In the genomic region with DNA sequence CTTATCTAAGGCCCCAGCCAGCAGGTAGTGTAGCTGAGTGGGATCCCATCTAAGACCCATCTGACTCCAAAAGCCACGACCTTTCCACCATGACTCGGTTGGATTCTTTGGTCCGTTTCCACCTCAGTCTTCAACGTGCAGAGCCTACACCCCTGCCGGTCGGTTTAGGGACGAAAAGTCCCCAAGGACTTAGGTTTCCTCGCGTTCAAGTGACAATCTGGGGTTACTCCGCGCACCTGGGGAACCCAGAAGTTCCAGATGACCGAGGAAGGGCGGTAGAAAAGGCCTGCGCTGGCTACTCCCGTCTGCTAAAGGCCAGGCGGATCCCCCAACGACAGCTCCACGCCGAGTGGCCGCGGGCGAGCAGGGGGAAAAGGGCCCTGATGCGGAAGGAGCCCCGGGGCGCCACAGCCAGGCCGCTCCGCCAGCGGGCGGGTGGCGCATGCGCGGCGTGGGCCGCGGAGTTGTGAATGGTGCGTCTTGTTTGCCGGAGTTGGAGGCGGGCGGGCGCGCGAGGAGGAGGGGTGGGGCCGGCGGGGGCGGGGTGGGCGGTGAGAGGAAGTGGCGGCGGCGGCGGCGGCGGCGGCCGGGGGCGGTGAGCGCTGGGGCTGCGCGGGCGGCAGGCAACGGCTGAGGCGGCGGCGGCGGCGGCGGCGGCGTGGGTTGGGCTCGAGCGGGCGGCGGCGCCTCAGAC, we compare ENCODE assay signal across 1 cellular context.
TF ChIP-seq lines count a peak whose summit lies in the region.

A gene (plus strand): TSS at position 595 of the 694 bp plus-strand sequence. CDS start 259 bp downstream, outside the sequence.

TF ChIP-seq in HepG2, 621 proteins besides CTCF, POLR2A, EP300 and RAD21 (continued from another document and continues in another):
- TF ChIP-seq, protein P1, sequence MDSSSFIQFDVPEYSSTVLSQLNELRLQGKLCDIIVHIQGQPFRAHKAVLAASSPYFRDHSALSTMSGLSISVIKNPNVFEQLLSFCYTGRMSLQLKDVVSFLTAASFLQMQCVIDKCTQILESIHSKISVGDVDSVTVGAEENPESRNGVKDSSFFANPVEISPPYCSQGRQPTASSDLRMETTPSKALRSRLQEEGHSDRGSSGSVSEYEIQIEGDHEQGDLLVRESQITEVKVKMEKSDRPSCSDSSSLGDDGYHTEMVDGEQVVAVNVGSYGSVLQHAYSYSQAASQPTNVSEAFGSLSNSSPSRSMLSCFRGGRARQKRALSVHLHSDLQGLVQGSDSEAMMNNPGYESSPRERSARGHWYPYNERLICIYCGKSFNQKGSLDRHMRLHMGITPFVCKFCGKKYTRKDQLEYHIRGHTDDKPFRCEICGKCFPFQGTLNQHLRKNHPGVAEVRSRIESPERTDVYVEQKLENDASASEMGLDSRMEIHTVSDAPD (CRISPR knock-in tag; IDR thresholded peaks at IDR 0.05): 0 out of 2 replicates have a peak, but pooled peaks have one; percentile 16
- TF ChIP-seq ZBTB21 (CRISPR knock-in tag; IDR thresholded peaks at IDR 0.05): no peak
- TF ChIP-seq, protein P2, sequence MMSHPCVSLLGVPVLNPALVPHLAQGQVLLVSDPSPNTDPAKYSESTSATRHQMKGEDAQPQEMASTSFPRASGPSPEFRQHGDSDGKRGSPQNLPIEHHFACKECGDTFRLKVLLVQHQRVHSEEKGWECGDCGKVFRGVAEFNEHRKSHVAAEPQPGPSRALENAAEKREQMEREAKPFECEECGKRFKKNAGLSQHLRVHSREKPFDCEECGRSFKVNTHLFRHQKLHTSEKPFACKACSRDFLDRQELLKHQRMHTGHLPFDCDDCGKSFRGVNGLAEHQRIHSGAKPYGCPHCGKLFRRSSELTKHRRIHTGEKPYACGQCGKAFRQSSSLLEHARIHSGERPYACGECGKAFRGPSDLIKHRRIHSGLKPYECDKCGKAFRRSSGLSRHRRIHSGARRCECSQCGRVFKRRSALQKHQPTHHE (CRISPR knock-in tag; IDR thresholded peaks at IDR 0.05; ENCODE audit: borderline replicate concordance): no peak
- TF ChIP-seq, protein P3, sequence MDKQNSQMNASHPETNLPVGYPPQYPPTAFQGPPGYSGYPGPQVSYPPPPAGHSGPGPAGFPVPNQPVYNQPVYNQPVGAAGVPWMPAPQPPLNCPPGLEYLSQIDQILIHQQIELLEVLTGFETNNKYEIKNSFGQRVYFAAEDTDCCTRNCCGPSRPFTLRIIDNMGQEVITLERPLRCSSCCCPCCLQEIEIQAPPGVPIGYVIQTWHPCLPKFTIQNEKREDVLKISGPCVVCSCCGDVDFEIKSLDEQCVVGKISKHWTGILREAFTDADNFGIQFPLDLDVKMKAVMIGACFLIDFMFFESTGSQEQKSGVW (CRISPR knock-in tag; IDR thresholded peaks at IDR 0.05; ENCODE audit: borderline replicate concordance): 0 out of 2 replicates have a peak, but pooled peaks have one; percentile 83
- TF ChIP-seq, protein P4, sequence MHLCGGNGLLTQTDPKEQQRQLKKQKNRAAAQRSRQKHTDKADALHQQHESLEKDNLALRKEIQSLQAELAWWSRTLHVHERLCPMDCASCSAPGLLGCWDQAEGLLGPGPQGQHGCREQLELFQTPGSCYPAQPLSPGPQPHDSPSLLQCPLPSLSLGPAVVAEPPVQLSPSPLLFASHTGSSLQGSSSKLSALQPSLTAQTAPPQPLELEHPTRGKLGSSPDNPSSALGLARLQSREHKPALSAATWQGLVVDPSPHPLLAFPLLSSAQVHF (CRISPR knock-in tag; IDR thresholded peaks at IDR 0.05): no peak
- peak; percentile 17; the same call in 1 of the 2 replicates for TF ChIP-seq EED (CRISPR knock-in tag; IDR thresholded peaks at IDR 0.05)
- TF ChIP-seq, protein P5, sequence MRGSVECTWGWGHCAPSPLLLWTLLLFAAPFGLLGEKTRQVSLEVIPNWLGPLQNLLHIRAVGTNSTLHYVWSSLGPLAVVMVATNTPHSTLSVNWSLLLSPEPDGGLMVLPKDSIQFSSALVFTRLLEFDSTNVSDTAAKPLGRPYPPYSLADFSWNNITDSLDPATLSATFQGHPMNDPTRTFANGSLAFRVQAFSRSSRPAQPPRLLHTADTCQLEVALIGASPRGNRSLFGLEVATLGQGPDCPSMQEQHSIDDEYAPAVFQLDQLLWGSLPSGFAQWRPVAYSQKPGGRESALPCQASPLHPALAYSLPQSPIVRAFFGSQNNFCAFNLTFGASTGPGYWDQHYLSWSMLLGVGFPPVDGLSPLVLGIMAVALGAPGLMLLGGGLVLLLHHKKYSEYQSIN (CRISPR knock-in tag; IDR thresholded peaks at IDR 0.05; ENCODE audit: borderline replicate concordance): no peak
- no peak; the same call in 1 of the 2 replicates for TF ChIP-seq ZNF567 (CRISPR knock-in tag; IDR thresholded peaks at IDR 0.05; ENCODE audit: borderline replicate concordance)
- no peak for TF ChIP-seq ZNF703 (CRISPR knock-in tag; IDR thresholded peaks at IDR 0.05; ENCODE audit: borderline replicate concordance)
- TF ChIP-seq, protein P6, sequence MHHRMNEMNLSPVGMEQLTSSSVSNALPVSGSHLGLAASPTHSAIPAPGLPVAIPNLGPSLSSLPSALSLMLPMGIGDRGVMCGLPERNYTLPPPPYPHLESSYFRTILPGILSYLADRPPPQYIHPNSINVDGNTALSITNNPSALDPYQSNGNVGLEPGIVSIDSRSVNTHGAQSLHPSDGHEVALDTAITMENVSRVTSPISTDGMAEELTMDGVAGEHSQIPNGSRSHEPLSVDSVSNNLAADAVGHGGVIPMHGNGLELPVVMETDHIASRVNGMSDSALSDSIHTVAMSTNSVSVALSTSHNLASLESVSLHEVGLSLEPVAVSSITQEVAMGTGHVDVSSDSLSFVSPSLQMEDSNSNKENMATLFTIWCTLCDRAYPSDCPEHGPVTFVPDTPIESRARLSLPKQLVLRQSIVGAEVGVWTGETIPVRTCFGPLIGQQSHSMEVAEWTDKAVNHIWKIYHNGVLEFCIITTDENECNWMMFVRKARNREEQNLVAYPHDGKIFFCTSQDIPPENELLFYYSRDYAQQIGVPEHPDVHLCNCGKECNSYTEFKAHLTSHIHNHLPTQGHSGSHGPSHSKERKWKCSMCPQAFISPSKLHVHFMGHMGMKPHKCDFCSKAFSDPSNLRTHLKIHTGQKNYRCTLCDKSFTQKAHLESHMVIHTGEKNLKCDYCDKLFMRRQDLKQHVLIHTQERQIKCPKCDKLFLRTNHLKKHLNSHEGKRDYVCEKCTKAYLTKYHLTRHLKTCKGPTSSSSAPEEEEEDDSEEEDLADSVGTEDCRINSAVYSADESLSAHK (CRISPR knock-in tag; IDR thresholded peaks at IDR 0.05; ENCODE audit: borderline replicate concordance): no peak
- TF ChIP-seq ARHGAP35 (CRISPR knock-in tag; IDR thresholded peaks at IDR 0.05; ENCODE audit: borderline replicate concordance): peak; percentile 82; the same call in 1 of the 2 replicates
- TF ChIP-seq ZNF530 (CRISPR knock-in tag; IDR thresholded peaks at IDR 0.05; ENCODE audit: low read depth): no peak
- TF ChIP-seq ZNF792 (CRISPR knock-in tag; IDR thresholded peaks at IDR 0.05): peak; percentile 90
- TF ChIP-seq, protein P7, sequence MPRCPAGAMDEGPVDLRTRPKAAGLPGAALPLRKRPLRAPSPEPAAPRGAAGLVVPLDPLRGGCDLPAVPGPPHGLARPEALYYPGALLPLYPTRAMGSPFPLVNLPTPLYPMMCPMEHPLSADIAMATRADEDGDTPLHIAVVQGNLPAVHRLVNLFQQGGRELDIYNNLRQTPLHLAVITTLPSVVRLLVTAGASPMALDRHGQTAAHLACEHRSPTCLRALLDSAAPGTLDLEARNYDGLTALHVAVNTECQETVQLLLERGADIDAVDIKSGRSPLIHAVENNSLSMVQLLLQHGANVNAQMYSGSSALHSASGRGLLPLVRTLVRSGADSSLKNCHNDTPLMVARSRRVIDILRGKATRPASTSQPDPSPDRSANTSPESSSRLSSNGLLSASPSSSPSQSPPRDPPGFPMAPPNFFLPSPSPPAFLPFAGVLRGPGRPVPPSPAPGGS (CRISPR knock-in tag; IDR thresholded peaks at IDR 0.05): no peak; the same call in none of the 2 replicates
- TF ChIP-seq ZBTB8A (CRISPR knock-in tag; IDR thresholded peaks at IDR 0.05; ENCODE audit: borderline replicate concordance, low read depth): no peak
- TF ChIP-seq HHEX (CRISPR knock-in tag; IDR thresholded peaks at IDR 0.05): 0 out of 2 replicates have a peak, but pooled peaks have one; percentile 26
- no peak for TF ChIP-seq NCOR1 (IDR thresholded peaks at IDR 0.05; ENCODE audit: borderline replicate concordance, low read length)
- peak; percentile 21; the same call in 1 of the 2 replicates for TF ChIP-seq SOX13 (IDR thresholded peaks at IDR 0.05)
- TF ChIP-seq SOX13 (CRISPR knock-in tag; conservative IDR thresholded peaks at IDR 0.05 in 1 of 2, IDR thresholded peaks at IDR 0.05 in 1 of 2): peak in 1 of 2 experiments; percentile 46; a peak in 1 of 4 replicates
- TF ChIP-seq ISX (CRISPR knock-in tag; conservative IDR thresholded peaks at IDR 0.05): peak; percentile 91
- no peak for TF ChIP-seq KLF13 (CRISPR knock-in tag; IDR thresholded peaks at IDR 0.05)
- no peak for TF ChIP-seq RFX5 (IDR thresholded peaks at IDR 0.05; ENCODE audit: low read depth, low read length)
- TF ChIP-seq HNRNPL (IDR thresholded peaks at IDR 0.05; ENCODE audit: low read depth, low read length): no peak
- TF ChIP-seq, protein P8, sequence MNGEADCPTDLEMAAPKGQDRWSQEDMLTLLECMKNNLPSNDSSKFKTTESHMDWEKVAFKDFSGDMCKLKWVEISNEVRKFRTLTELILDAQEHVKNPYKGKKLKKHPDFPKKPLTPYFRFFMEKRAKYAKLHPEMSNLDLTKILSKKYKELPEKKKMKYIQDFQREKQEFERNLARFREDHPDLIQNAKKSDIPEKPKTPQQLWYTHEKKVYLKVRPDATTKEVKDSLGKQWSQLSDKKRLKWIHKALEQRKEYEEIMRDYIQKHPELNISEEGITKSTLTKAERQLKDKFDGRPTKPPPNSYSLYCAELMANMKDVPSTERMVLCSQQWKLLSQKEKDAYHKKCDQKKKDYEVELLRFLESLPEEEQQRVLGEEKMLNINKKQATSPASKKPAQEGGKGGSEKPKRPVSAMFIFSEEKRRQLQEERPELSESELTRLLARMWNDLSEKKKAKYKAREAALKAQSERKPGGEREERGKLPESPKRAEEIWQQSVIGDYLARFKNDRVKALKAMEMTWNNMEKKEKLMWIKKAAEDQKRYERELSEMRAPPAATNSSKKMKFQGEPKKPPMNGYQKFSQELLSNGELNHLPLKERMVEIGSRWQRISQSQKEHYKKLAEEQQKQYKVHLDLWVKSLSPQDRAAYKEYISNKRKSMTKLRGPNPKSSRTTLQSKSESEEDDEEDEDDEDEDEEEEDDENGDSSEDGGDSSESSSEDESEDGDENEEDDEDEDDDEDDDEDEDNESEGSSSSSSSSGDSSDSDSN (CRISPR knock-in tag; IDR thresholded peaks at IDR 0.05): peak; percentile 91
- no peak for TF ChIP-seq RELA (CRISPR knock-in tag; IDR thresholded peaks at IDR 0.05)
- TF ChIP-seq NRL (CRISPR knock-in tag; IDR thresholded peaks at IDR 0.05; ENCODE audit: borderline replicate concordance): peak; percentile 98; the same call in 1 of the 2 replicates
- no peak; the same call in 1 of the 2 replicates for TF ChIP-seq FOXC1 (CRISPR knock-in tag; IDR thresholded peaks at IDR 0.05; ENCODE audit: borderline replicate concordance)
- TF ChIP-seq ZBTB1 (CRISPR knock-in tag; IDR thresholded peaks at IDR 0.05; ENCODE audit: borderline replicate concordance): no peak
- TF ChIP-seq ZNF430 (CRISPR knock-in tag; IDR thresholded peaks at IDR 0.05): peak; percentile 92; the same call in 1 of the 2 replicates
- no peak for TF ChIP-seq ZNF121 (CRISPR knock-in tag; IDR thresholded peaks at IDR 0.05)
- no peak for TF ChIP-seq NONO (IDR thresholded peaks at IDR 0.05)
- peak; percentile 86 for TF ChIP-seq NONO (CRISPR knock-in tag; conservative IDR thresholded peaks at IDR 0.05)
- peak; percentile 64 for TF ChIP-seq ARNT2 (CRISPR knock-in tag; IDR thresholded peaks at IDR 0.05; ENCODE audit: low read depth)
- no peak for TF ChIP-seq XBP1 (CRISPR knock-in tag; IDR thresholded peaks at IDR 0.05)
- peak; percentile 90; the same call in 1 of the 2 replicates for TF ChIP-seq ZNF557 (CRISPR knock-in tag; IDR thresholded peaks at IDR 0.05)
- no peak for TF ChIP-seq ZSCAN22 (CRISPR knock-in tag; IDR thresholded peaks at IDR 0.05)
- TF ChIP-seq, protein P9, sequence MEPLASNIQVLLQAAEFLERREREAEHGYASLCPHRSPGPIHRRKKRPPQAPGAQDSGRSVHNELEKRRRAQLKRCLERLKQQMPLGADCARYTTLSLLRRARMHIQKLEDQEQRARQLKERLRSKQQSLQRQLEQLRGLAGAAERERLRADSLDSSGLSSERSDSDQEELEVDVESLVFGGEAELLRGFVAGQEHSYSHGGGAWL (CRISPR knock-in tag; IDR thresholded peaks at IDR 0.05): peak; percentile 84
- TF ChIP-seq ARNT (IDR thresholded peaks at IDR 0.05): no peak
- 0 out of 2 replicates have a peak, but pooled peaks have one; percentile 29 for TF ChIP-seq ZNF773 (CRISPR knock-in tag; IDR thresholded peaks at IDR 0.05; ENCODE audit: borderline replicate concordance)
- TF ChIP-seq, protein P10, sequence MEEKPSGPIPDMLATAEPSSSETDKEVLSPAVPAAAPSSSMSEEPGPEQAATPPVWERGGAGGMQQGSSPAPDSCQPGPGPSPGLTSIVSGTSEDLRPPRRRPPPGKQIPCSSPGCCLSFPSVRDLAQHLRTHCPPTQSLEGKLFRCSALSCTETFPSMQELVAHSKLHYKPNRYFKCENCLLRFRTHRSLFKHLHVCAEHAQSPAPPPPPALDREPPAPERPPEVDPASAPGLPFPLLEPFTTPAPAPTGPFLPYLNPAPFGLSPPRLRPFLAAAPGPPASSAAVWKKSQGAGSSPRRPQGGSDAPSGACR (CRISPR knock-in tag; IDR thresholded peaks at IDR 0.05): peak; percentile 21; the same call in 1 of the 2 replicates
